23 cellular contexts compared by ENCODE assay signal in the genomic region with DNA sequence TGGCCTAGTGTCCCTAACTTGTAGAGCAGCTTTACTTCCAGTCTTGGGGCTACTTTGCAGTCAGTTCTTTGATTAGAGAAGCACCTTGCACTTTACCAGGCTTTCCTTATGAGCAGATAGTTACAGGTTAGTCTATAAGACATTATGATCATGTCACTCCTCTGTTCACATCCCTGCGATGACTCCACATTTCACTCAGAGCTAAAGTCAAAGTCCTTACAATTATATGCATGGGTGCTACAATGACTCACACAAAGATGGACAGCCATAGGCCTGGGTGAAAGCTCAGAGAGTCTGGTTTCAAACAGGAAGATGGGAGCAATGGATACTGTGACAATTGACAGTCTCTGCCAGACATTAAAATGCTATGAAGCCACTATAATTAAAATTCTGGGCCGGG.
"Had no signal": no experiment of that assay in that cellular context is flagged by ENCODE, and none has a peak within 500 bp of the region (broad histone marks: within the 10 kb centered on the region; RNA-seq: fewer than 3 reads in every experiment).

No MANE protein-coding gene starts in this region.

- DNase-seq: activated CD4-positive, alpha-beta T cell treated with anti-CD3 and anti-CD28 coated beads, Interleukin-2, amount 10 ng/mL, durations not matched to agents 7 days and 5 days; activated CD4-positive, CD25-positive, alpha-beta regulatory T cell treated with anti-CD3 and anti-CD28 coated beads, Interleukin-2, amount 50 U/mL, for 72 hours; activated CD8-positive, alpha-beta memory T cell treated with anti-CD3 and anti-CD28 coated beads for 24 hours; activated CD8-positive, alpha-beta memory T cell treated with anti-CD3 and anti-CD28 coated beads, Interleukin-2, amount 50 U/mL, for 4 hours; activated naive CD4-positive, alpha-beta T cell treated with anti-CD3 and anti-CD28 coated beads for 36 hours; activated naive CD8-positive, alpha-beta T cell treated with anti-CD3 and anti-CD28 coated beads, Interleukin-2, amount 10 ng/mL, durations not matched to agents 7 days and 5 days; activated T-cell treated with anti-CD3 and anti-CD28 coated beads, Interleukin-2, amount 50 U/mL, for 4 hours; amygdala; colonic mucosa; heart left ventricle; islet precursor cell; lower lobe of right lung; natural killer cell; stimulated activated CD4-positive, alpha-beta T cell treated with anti-CD3 and anti-CD28 coated beads, Interleukin-4, amount 100 ng/mL, for 24 hours; substantia nigra; T-helper 2 cell; thyroid gland; upper lobe of right lung; WERI-Rb-1 had no signal

- H3K9me3 Mint-ChIP-seq: activated CD4-positive, alpha-beta T cell treated with anti-CD3 and anti-CD28 coated beads, Interleukin-2, amount 10 ng/mL, durations not matched to agents 7 days and 5 days; activated naive CD4-positive, alpha-beta T cell treated with anti-CD3 and anti-CD28 coated beads for 36 hours; activated naive CD8-positive, alpha-beta T cell treated with anti-CD3 and anti-CD28 coated beads, Interleukin-2, amount 10 ng/mL, durations not matched to agents 7 days and 5 days; activated T-cell treated with anti-CD3 and anti-CD28 coated beads, Interleukin-2, amount 50 U/mL, for 4 hours; natural killer cell; stimulated activated naive CD8-positive, alpha-beta T cell treated with anti-CD3 and anti-CD28 coated beads, Interleukin-15, Interleukin-2, amounts not matched to agents 100 ng/mL and 50 ng/mL, for 24 hours had no signal

- ATAC-seq: activated T-cell treated with anti-CD3 and anti-CD28 coated beads, Interleukin-2, amount 50 U/mL, for 4 hours; gastroesophageal sphincter; heart left ventricle; left lobe of liver; lower lobe of right lung; natural killer cell; upper lobe of right lung had no signal

- H3K36me3 Mint-ChIP-seq: activated naive CD8-positive, alpha-beta T cell treated with anti-CD3 and anti-CD28 coated beads, Interleukin-2, amount 10 ng/mL, durations not matched to agents 7 days and 5 days; natural killer cell had no signal

- H3K27ac Mint-ChIP-seq: activated CD4-positive, alpha-beta T cell treated with anti-CD3 and anti-CD28 coated beads, Interleukin-2, amount 10 ng/mL, durations not matched to agents 7 days and 5 days; activated naive CD4-positive, alpha-beta T cell treated with anti-CD3 and anti-CD28 coated beads for 36 hours; activated naive CD8-positive, alpha-beta T cell treated with anti-CD3 and anti-CD28 coated beads, Interleukin-2, amount 10 ng/mL, durations not matched to agents 7 days and 5 days; natural killer cell; progenitor cell of endocrine pancreas; stimulated activated naive CD8-positive, alpha-beta T cell treated with anti-CD3 and anti-CD28 coated beads, Interleukin-15, Interleukin-2, amounts not matched to agents 100 ng/mL and 50 ng/mL, for 24 hours had no signal

- H3K27me3 Mint-ChIP-seq: progenitor cell of endocrine pancreas had no signal

- H3K4me3 Mint-ChIP-seq: activated CD4-positive, alpha-beta T cell treated with anti-CD3 and anti-CD28 coated beads, Interleukin-2, amount 10 ng/mL, durations not matched to agents 7 days and 5 days; activated naive CD4-positive, alpha-beta T cell treated with anti-CD3 and anti-CD28 coated beads for 36 hours; activated naive CD8-positive, alpha-beta T cell treated with anti-CD3 and anti-CD28 coated beads, Interleukin-2, amount 10 ng/mL, durations not matched to agents 7 days and 5 days; activated T-cell treated with anti-CD3 and anti-CD28 coated beads, Interleukin-2, amount 50 U/mL, for 4 hours; natural killer cell; stimulated activated naive CD8-positive, alpha-beta T cell treated with anti-CD3 and anti-CD28 coated beads, Interleukin-15, Interleukin-2, amounts not matched to agents 100 ng/mL and 50 ng/mL, for 24 hours had no signal
